Comparison of ENCODE assay signal across 1 cellular context in genomic region chr19:4012092-4012974, GRCh38.
A peak's percentile ranks its signal among the peaks of the same experiment; 100 is the strongest.
TF ChIP-seq lines count a peak whose summit lies in the region.

No MANE protein-coding gene starts in this region.

TF ChIP-seq in K562, 482 proteins besides CTCF, POLR2A, EP300 and RAD21:
- TF ChIP-seq ARID1B (IDR thresholded peaks at IDR 0.05) (no peak), NEUROD1 (IDR thresholded peaks at IDR 0.05; ENCODE audit: borderline replicate concordance, low read depth, low read length, partially characterized antibody) (no peak), RNF2 (IDR thresholded peaks at IDR 0.05) (no peak), TAF1 (IDR thresholded peaks at IDR 0.05; ENCODE audit: control insufficient read depth, extremely low read depth, insufficient read depth, low read length, severe bottlenecking) (no peak), SPI1 (IDR thresholded peaks at IDR 0.05; ENCODE audit: borderline replicate concordance, low read depth, low read length) (0 out of 2 replicates have a peak, but pooled peaks have one; percentile 40)
